8 cellular contexts compared by ENCODE assay signal in the genomic region with DNA sequence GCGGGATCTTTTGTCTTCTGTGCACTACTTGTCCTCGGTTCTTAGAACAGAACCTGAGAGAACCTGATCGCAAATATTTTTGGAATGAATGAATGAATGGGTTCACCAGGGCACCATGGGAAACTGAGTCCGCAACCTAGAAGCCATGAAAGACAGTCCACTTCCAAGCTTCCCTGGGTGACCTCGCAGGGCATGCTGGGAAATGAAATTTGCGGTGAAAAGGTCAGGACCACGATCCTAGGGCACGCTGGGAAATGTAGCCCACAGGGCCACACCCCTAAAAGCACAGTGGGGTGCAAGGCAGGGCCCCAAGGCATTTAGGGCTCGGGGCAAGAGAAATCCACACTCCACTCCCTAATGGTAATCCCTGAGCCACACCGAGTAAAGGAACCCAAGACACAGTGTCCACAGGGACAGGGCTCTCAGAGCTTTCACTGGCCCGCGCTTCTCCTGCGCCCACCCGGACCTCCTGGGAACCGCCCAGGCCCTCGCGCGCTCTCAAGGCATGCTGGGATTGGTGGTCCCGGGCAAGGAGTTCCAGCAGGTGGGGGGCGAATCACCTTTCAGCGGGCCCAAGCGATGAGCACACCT. TPM values are rescaled to one million over a fixed set of nuclear protein-coding genes. Genes with fewer than 3 reads are reported as not detected.
DNase-seq lines count a peak whose midpoint lies in the region; ATAC-seq and TF ChIP-seq lines count a peak whose summit lies in the region.

No MANE protein-coding gene starts in this region.

- peak overlapping the region; percentile 76 for H2AFZ ChIP-seq in mesenchymal stem cell (ENCODE audit: low read depth, low read length)

- H3K27ac ChIP-seq in RWPE1 (peak overlapping the region; percentile 80), mesenchymal stem cell (ENCODE audit: low read length, poor library complexity, severe bottlenecking) (no peak overlapping the region), suprapubic skin (no peak overlapping the region)

- H3K9me3 ChIP-seq in mesenchymal stem cell (ENCODE audit: control insufficient read depth, low read length) (no peaks in the 10 kb centered on the region), suprapubic skin (no peaks in the 10 kb centered on the region)

- POLR2A ChIA-PET in RWPE1 (lab: Yijun Ruan, JAX; ENCODE audit: low non-redundant PET), result no interaction called here

- H3K4me1 ChIP-seq in mesenchymal stem cell (ENCODE audit: control insufficient read depth, insufficient read depth, low read depth, low read length) (peaks cover 37% of the 10 kb centered on the region), suprapubic skin (peaks cover 42% of the 10 kb centered on the region)

- WGBS in mesenchymal stem cell, result 16% methylated on average over 21 of the region's 22 CpGs
- 27% methylated on average over 22 of the region's 22 CpGs for WGBS in suprapubic skin

- CTCF ChIA-PET in RWPE1 (lab: Yijun Ruan, JAX), result interaction anchor here (0.6 kb wide), 2 partner anchors 21 to 458 kb away, joined by 3 to 4 read pairs; no protein-coding TSS in a partner anchor

- no peak for TF ChIP-seq POLR2A in suprapubic skin (IDR thresholded peaks at IDR 0.05)

- H3K9ac ChIP-seq in mesenchymal stem cell (ENCODE audit: low read length), result peak overlapping the region; percentile 92

- H3K36me3 ChIP-seq in mesenchymal stem cell (ENCODE audit: control insufficient read depth in 1 of 2, insufficient read depth in 2 of 2, low read depth in 1 of 2, low read length in 2 of 2), result peaks cover 0 to 13% of the 10 kb centered on the region in 2 experiments
- no peaks in the 10 kb centered on the region for H3K36me3 ChIP-seq in suprapubic skin

- H2BK15ac ChIP-seq in mesenchymal stem cell (ENCODE audit: low read depth, poor library complexity, severe bottlenecking), result no peak overlapping the region

- peak overlapping the region; percentile 7 to 49 for H3K4ac ChIP-seq in mesenchymal stem cell (ENCODE audit: low read depth in 1 of 2, low read length in 2 of 2)

- H3K27me3 ChIP-seq in mesenchymal stem cell (ENCODE audit: control insufficient read depth in 1 of 2, insufficient read depth in 1 of 2, low read length in 2 of 2) (peaks cover 3 to 4% of the 10 kb centered on the region in 2 experiments), suprapubic skin (peaks cover 3% of the 10 kb centered on the region)

- no peak overlapping the region for H2BK5ac ChIP-seq in mesenchymal stem cell (ENCODE audit: low read depth, low read length, poor library complexity, severe bottlenecking)

- H4K8ac ChIP-seq in mesenchymal stem cell (ENCODE audit: low read length), result peak overlapping the region; percentile 77

- H3K4me2 ChIP-seq in mesenchymal stem cell (ENCODE audit: low read length, poor library complexity, severe bottlenecking), result peak overlapping the region; percentile 84

- no peak for TF ChIP-seq EP300 in suprapubic skin (IDR thresholded peaks at IDR 0.05)

- TF ChIP-seq CTCF in GM20000 (IDR thresholded peaks at IDR 0.05; ENCODE audit: extremely low read depth, missing control alignments) (no peak), RWPE1 (conservative IDR thresholded peaks at IDR 0.05; ENCODE audit: low read depth) (no peak), suprapubic skin (IDR thresholded peaks at IDR 0.05) (peak in 1 of 2 donors; percentile 3)

- peaks cover 3% of the 10 kb centered on the region for H3K79me1 ChIP-seq in mesenchymal stem cell (replicated peaks; ENCODE audit: low read length, poor library complexity, severe bottlenecking)

- peak overlapping the region; percentile 34 for H4K91ac ChIP-seq in mesenchymal stem cell (ENCODE audit: low read length)

- H3K4me3 ChIP-seq in mesenchymal stem cell (ENCODE audit: insufficient read depth in 1 of 2, low read depth in 1 of 2, low read length in 2 of 2) (peak overlapping the region in 1 of 2 experiments; percentile 88), suprapubic skin (peak overlapping the region; percentile 69)

- H2BK12ac ChIP-seq in mesenchymal stem cell (ENCODE audit: low read length in 2 of 2), result no peak overlapping the region

- DNase-seq in GM20000 (ENCODE audit: low spot score) (peak; percentile 50), RWPE1 (ENCODE audit: low spot score) (no peak), ecto neural progenitor cell (ENCODE audit: low spot score) (peak; percentile 89), mesenchymal stem cell (no peak), suprapubic skin (ENCODE audit: low spot score in 2 of 2) (no peak), NCI-H446 (lab: John Stamatoyannopoulos, UW) (no peak)

- ATAC-seq in HG03565 (IDR thresholded peaks at IDR 0.05; ENCODE audit: unreplicated experiment) (no peak), HG03378 (IDR thresholded peaks at IDR 0.05; ENCODE audit: unreplicated experiment) (no peak)

- no peak overlapping the region for H3K14ac ChIP-seq in mesenchymal stem cell (ENCODE audit: low read length in 2 of 2)

- no peak overlapping the region for H2BK120ac ChIP-seq in mesenchymal stem cell (ENCODE audit: low read depth, low read length)

- H3K23ac ChIP-seq in mesenchymal stem cell (ENCODE audit: low read length in 2 of 2), result peak overlapping the region in 1 of 2 experiments; percentile 54

- no peak overlapping the region for H2AK5ac ChIP-seq in mesenchymal stem cell (ENCODE audit: low read length, severe bottlenecking)

- peak overlapping the region in 1 of 2 experiments; percentile 35 for H3K18ac ChIP-seq in mesenchymal stem cell (ENCODE audit: low read depth in 1 of 2, low read length in 2 of 2)

RNA-seq across cellular contexts. Expression of a gene that starts 1.1 kb away (rescaled TPM):
- polyA plus RNA-seq in mesenchymal stem cell (2013, experiment 1 of 2), result 83.1 TPM
- 80.0 TPM for polyA plus RNA-seq in mesenchymal stem cell (2013, experiment 2 of 2)
- 100 to 1,000 TPM in 1 of 4 donors, 10 to 100 TPM in 3; 51.7 to 126 (median 78.7) TPM for total RNA-seq in suprapubic skin

RNA-seq across cellular contexts. Expression of a gene that starts 30.5 kb away (rescaled TPM):
- 1.2 TPM for polyA plus RNA-seq in mesenchymal stem cell (2013, experiment 1 of 2)
- polyA plus RNA-seq in mesenchymal stem cell (2013, experiment 2 of 2), result 0.99 TPM
- 10 to 100 TPM; 13.6 to 46.7 (median 19.6) TPM for total RNA-seq in suprapubic skin

RNA-seq across cellular contexts. Expression of a gene that starts 39.0 kb away (rescaled TPM):
- polyA plus RNA-seq in mesenchymal stem cell (2013, experiment 1 of 2), result 0.18 TPM
- 0.18 TPM for polyA plus RNA-seq in mesenchymal stem cell (2013, experiment 2 of 2)
- total RNA-seq in suprapubic skin, result 1 to 10 TPM; 1.7 to 4.7 (median 3.2) TPM

RNA-seq across cellular contexts. Expression of a gene that starts 42.8 kb away (rescaled TPM):
- 5.2 TPM for polyA plus RNA-seq in mesenchymal stem cell (2013, experiment 1 of 2)
- polyA plus RNA-seq in mesenchymal stem cell (2013, experiment 2 of 2), result 4.9 TPM
- 100 to 1,000 TPM; 243 to 384 (median 304) TPM for total RNA-seq in suprapubic skin

RNA-seq across cellular contexts. Expression of a gene that starts 47.9 kb away (rescaled TPM):
- 0.37 TPM for polyA plus RNA-seq in mesenchymal stem cell (2013, experiment 1 of 2)
- 0.45 TPM for polyA plus RNA-seq in mesenchymal stem cell (2013, experiment 2 of 2)
- 10 to 100 TPM in 1 of 4 donors, 1 to 10 TPM in 1, under 1 TPM in 2; 0.48 to 10.6 (median 3.1) TPM for total RNA-seq in suprapubic skin

Comparison
In these comparisons a context has a peak if more than half of its experiments do, and no peak if none do; other contexts are left out.
1. DNase-seq: peak in GM20000 (single experiment) and ecto neural progenitor cell (single experiment); none in RWPE1 (single experiment), mesenchymal stem cell (single experiment), suprapubic skin (0 of 2) and NCI-H446 (0 of 2).